ENCODE assay signal across 8 cellular contexts in genomic region chr6:7050911-7051779, GRCh38. TPM values are rescaled to one million over a fixed set of nuclear protein-coding genes. Genes with fewer than 3 reads are reported as not detected.
DNase-seq lines count a peak whose midpoint lies in the region; ATAC-seq, FAIRE-seq and TF ChIP-seq lines count a peak whose summit lies in the region.

No MANE protein-coding gene starts in this region.

- TF ChIP-seq POLR2A in GM12878 (IDR thresholded peaks at IDR 0.05; ENCODE audit: low read depth, low read length): no peak

- TF ChIP-seq RAD21 in GM12878 (IDR thresholded peaks at IDR 0.05; ENCODE audit: insufficient read depth, low read depth, low read length): no peak

- RAD21 ChIA-PET in GM12878 (lab: Charles Lee; ENCODE audit: unreplicated experiment): no interaction called here

- peak overlapping the region; percentile 91 for H2AFZ ChIP-seq in GM12878 (ENCODE audit: control insufficient read depth, low read depth, low read length)

- WGBS in GM12878 (ENCODE audit: insufficient coverage, insufficient replicate concordance, low lambda C conversion rate, missing lambda C conversion rate): 10% methylated on average over 63 of the region's 67 CpGs

- BruUV-seq in GM12878 (replicated peaks; lab: Mats Ljungman, UMichigan): no TSS peak

- SMC1A ChIA-PET in GM12878 (lab: Charles Lee; ENCODE audit: uncharacterized antibody, unreplicated experiment): no interaction called here

- peak; percentile 19 for ATAC-seq in HG03139 (IDR thresholded peaks at IDR 0.05; ENCODE audit: unreplicated experiment)
- peak; percentile 67 for ATAC-seq in GM12878
- no peak for ATAC-seq in HG02970 (IDR thresholded peaks at IDR 0.05; ENCODE audit: low FRiP score, unreplicated experiment)

- DNase-seq in GM10266 (ENCODE audit: extremely low spot score) (peak; percentile 67), RPMI8226 (peak; percentile 50), GM12878 (ENCODE audit: low read depth, low spot score) (no peak), skeletal muscle cell (ENCODE audit: low read depth) (peak; percentile 75), SW 1271 (lab: John Stamatoyannopoulos, UW) (no peak)

- peaks cover 0 to 5% of the 10 kb centered on the region in 2 experiments; a peak in 3 of 4 replicates for H3K27me3 ChIP-seq in GM12878 (replicated peaks in 1 of 2; ENCODE audit: control insufficient read depth in 2 of 2, insufficient read depth in 2 of 2, low read length in 1 of 2)

- H4K20me1 ChIP-seq in GM12878 (ENCODE audit: control insufficient read depth, insufficient read depth): no peaks in the 10 kb centered on the region

- TF ChIP-seq EP300 in GM12878 (IDR thresholded peaks at IDR 0.05; ENCODE audit: borderline replicate concordance in 1 of 2, control insufficient read depth in 1 of 2, low read depth in 2 of 2, low read length in 2 of 2): no peak

- POLR2A ChIA-PET in GM12878 (lab: Charles Lee): no interaction called here

- no peaks in the 10 kb centered on the region for H3K9me3 ChIP-seq in GM12878 (replicated peaks; ENCODE audit: control insufficient read depth, insufficient read depth, low read length)

- peak overlapping the region; percentile 43 for H3K9ac ChIP-seq in GM12878 (ENCODE audit: control insufficient read depth, insufficient read depth, low read length)

- peaks cover 5% of the 10 kb centered on the region for H3K4me1 ChIP-seq in GM12878 (ENCODE audit: control insufficient read depth, insufficient read depth, low read length)

- in situ Hi-C loops in GM12878 (cut with MboI): no loop called here

- CTCF ChIA-PET in GM12878 (lab: Yijun Ruan, JAX): no interaction called here

- intact Hi-C loops in GM12878 (cut with micrococcal nuclease; ENCODE audit: unreplicated experiment): no loop called here

- H3K4me3 ChIP-seq in GM12878 (peak overlapping the region; percentile 78), iPS-11a (ENCODE audit: low read depth, low read length) (peak overlapping the region; percentile 67), skeletal muscle cell (ENCODE audit: low read depth, low read length) (peak overlapping the region; percentile 47)

- peak overlapping the region; percentile 100 for H3K4me2 ChIP-seq in GM12878 (ENCODE audit: control insufficient read depth, insufficient read depth)

- H3K27ac ChIP-seq in GM12878 (ENCODE audit: control insufficient read depth, insufficient read depth): no peak overlapping the region

- no peaks in the 10 kb centered on the region for H3K79me2 ChIP-seq in GM12878 (ENCODE audit: control insufficient read depth, insufficient read depth, low read length)

- TF ChIP-seq CTCF in GM10266 (IDR thresholded peaks at IDR 0.05; ENCODE audit: control insufficient read depth, insufficient read depth, low read depth, missing control alignments) (no peak), GM12878 (IDR thresholded peaks at IDR 0.05 in 2 of 3, conservative IDR thresholded peaks at IDR 0.05 in 1 of 3; ENCODE audit: control insufficient read depth in 2 of 3, extremely low read depth in 1 of 3, insufficient read depth in 1 of 3, low read depth in 3 of 3, low read length in 3 of 3) (no peak)

- FAIRE-seq in GM12878 (lab: Jason Lieb, UNC): no peak

- H3K36me3 ChIP-seq in GM12878 (ENCODE audit: control insufficient read depth in 2 of 2, insufficient read depth in 2 of 2, low read length in 1 of 2): no peaks in the 10 kb centered on the region

TF ChIP-seq in GM12878, 131 proteins besides CTCF, POLR2A, EP300 and RAD21:
- TF ChIP-seq YY1 (IDR thresholded peaks at IDR 0.05; ENCODE audit: low read depth, low read length) (peak; percentile 45; the same call in 1 of the 2 replicates), FOS (IDR thresholded peaks at IDR 0.05; ENCODE audit: borderline replicate concordance, extremely low read depth, insufficient read length) (no peak), NR2F1 (conservative IDR thresholded peaks at IDR 0.05) (peak; percentile 37)

RNA-seq across cellular contexts. Expression of gene RREB1, which starts 56.6 kb away (rescaled TPM):
- total RNA-seq in GM12878 (2013; cell fraction: nucleolus; rRNA removed): 160 and 173 TPM in 2 replicates
- total RNA-seq in GM12878 (2014; rRNA removed): 12.3 and 14.9 TPM in 2 replicates
- 12.4 and 12.5 TPM in 2 replicates for total RNA-seq in GM12878 (2014; rRNA removed; fragmentation: Illumina TruSeq; extraction: Trizol)
- total RNA-seq in GM12878 (2021): 27.3 and 30.3 TPM in 2 replicates
- 5.8 TPM for polyA plus RNA-seq in GM12878 (2011; ENCODE audit: low read depth)
- 2.9 and 3.1 TPM in 2 replicates for polyA plus RNA-seq in GM12878 (2011; rRNA removed)
- 2.9 and 4.9 TPM in 2 replicates for polyA plus RNA-seq in GM12878 (2011; cell fraction: cytosol; rRNA removed)
- polyA plus RNA-seq in GM12878 (2011; cell fraction: nucleus; rRNA removed): 13.5 and 17.6 TPM in 2 replicates
- 11.1 and 11.2 TPM in 2 replicates for polyA plus RNA-seq in GM12878 (2012)
- 4.4 and 7.2 TPM in 2 replicates for polyA plus RNA-seq in GM12878 (2014; fragmentation: Illumina TruSeq; extraction: Trizol)
- 1 to 10 TPM; 1.9 to 2.1 TPM for polyA plus RNA-seq in GM12878 (2014; fragmentation: Nextera tagmentation; extraction: Ambion mirVana)
- 9.3 and 11.3 TPM in 2 replicates for polyA plus RNA-seq in GM12878 (2014; rRNA removed)
- 1 to 10 TPM; 7.9 to 9.9 TPM for polyA plus RNA-seq in GM12878 (2016; fragmentation: Nextera tagmentation; extraction: Ambion mirVana)
- 39.6 and 43.2 TPM in 2 replicates for polyA minus RNA-seq in GM12878 (2011; rRNA and poly(A)+ RNA removed)
- polyA minus RNA-seq in GM12878 (2011; cell fraction: cytosol; rRNA and poly(A)+ RNA removed): 10.9 and 14.4 TPM in 2 replicates
- 39.0 and 65.1 TPM in 2 replicates for polyA minus RNA-seq in GM12878 (2011; cell fraction: nucleus; rRNA and poly(A)+ RNA removed)

Comparison
In these comparisons a context has a peak if more than half of its experiments do, and no peak if none do; other contexts are left out.
1. DNase-seq: peak in GM10266 (single experiment), RPMI8226 (single experiment) and skeletal muscle cell (single experiment); none in GM12878 (single experiment) and SW 1271 (0 of 2).
2. Peak in every context shown above with its lines, with median percentiles within 50 percentile points of each other: H3K4me3 ChIP-seq.